ENCODE assay signal across 9 cellular contexts in the genomic region with DNA sequence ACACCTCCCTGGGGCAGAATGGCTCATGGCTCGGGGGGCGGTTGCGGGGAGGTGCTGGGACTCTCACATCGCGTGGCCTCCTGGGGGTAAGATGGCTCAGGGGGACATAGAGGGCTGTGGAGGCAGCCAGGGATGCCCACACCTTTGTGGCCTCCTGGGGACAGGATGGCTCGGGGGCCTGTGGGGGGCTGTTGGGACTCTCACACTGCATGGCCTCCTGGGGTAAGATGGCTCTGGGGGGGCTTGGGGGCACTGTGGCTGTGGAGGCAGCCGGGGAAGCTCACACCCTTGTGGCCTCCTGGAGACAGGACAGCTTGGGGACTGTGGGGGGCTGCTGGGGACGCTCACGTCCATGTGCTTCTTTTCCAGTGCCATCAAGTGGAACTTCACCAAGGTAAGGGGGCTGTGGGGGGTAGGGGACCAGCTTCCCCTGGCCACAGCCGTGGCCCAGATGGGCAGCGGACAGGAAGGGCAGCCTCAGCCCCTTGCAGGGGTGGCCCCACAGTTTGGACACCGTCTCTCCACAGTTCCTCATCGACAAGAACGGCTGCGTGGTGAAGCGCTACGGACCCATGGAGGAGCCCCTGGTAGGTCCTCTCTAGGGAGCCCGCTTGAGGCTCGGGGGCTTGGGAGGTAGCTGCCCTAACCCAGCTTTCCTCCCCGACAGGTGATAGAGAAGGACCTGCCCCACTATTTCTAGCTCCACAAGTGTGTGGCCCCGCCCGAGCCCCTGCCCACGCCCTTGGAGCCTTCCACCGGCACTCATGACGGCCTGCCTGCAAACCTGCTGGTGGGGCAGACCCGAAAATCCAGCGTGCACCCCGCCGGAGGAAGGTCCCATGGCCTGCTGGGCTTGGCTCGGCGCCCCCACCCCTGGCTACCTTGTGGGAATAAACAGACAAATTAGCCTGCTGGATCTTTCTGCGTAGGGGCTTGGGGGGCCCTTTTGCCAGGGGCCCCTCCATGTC. TPM values are rescaled to one million over a fixed set of nuclear protein-coding genes. Genes with fewer than 3 reads are reported as not detected.
DNase-seq lines count a peak whose midpoint lies in the region; ATAC-seq and TF ChIP-seq lines count a peak whose summit lies in the region.
"Had no signal": no experiment of that assay in that cellular context is flagged by ENCODE, and none has a peak within 500 bp of the region (broad histone marks: within the 10 kb centered on the region; RNA-seq: fewer than 3 reads in every experiment).

No MANE protein-coding gene starts in this region.

- H3K27me3 Mint-ChIP-seq in endothelial cell (ENCODE audit: unreplicated experiment): peaks cover 5% of the 10 kb centered on the region

- no peaks in the 10 kb centered on the region for H3K9me3 Mint-ChIP-seq in endothelial cell (ENCODE audit: unreplicated experiment)

- DNase-seq in RWPE2 (ENCODE audit: low spot score) (no peak), endothelial cell (ENCODE audit: low spot score) (no peak), gastrocnemius medialis (no peak), NCI-H1417 treated with DMSO at 0.1 percent for 48 hours (lab: John Stamatoyannopoulos, UW) (no peak)
- DNase-seq: SHP77 had no signal

- H3K4me3 ChIP-seq in RWPE2 (ENCODE audit: severe bottlenecking): no peak overlapping the region
- H3K4me3 ChIP-seq in gastrocnemius medialis: peak overlapping the region in 1 of 4 donors; percentile 69

- TF ChIP-seq POLR2A in GM18951 (IDR thresholded peaks at IDR 0.05; ENCODE audit: extremely low read depth, insufficient read depth, insufficient read length) (peak; percentile 34), gastrocnemius medialis (IDR thresholded peaks at IDR 0.05) (no peak)

- TF ChIP-seq CTCF in RWPE2 (IDR thresholded peaks at IDR 0.05; ENCODE audit: poor library complexity, severe bottlenecking) (no peak), endothelial cell (IDR thresholded peaks at IDR 0.05; ENCODE audit: unreplicated experiment) (no peak), gastrocnemius medialis (IDR thresholded peaks at IDR 0.05 in 4 of 5, conservative IDR thresholded peaks at IDR 0.05 in 1 of 5) (no peak)

- no peaks in the 10 kb centered on the region for H3K9me3 ChIP-seq in RWPE2 (ENCODE audit: severe bottlenecking)
- no peaks in the 10 kb centered on the region for H3K9me3 ChIP-seq in gastrocnemius medialis

- H3K4me3 Mint-ChIP-seq in endothelial cell (ENCODE audit: unreplicated experiment): peak overlapping the region; percentile 71

- in situ Hi-C loops in GM18951 (cut with MboI; ENCODE audit: low sequenced_read_pairs, unreplicated experiment) (loop anchor here (5.0 kb wide), 1 partner anchor 86 kb away; no protein-coding TSS in a partner anchor), gastrocnemius medialis (cut with MboI; ENCODE audit: low sequenced_read_pairs in 4 of 4) (no loop called here)

- peaks cover 21% of the 10 kb centered on the region for H3K4me1 ChIP-seq in RWPE2 (ENCODE audit: insufficient read depth, poor library complexity, severe bottlenecking)
- peaks cover 32 to 34% of the 10 kb centered on the region in 2 donors for H3K4me1 ChIP-seq in gastrocnemius medialis

- ATAC-seq in RWPE2 (ENCODE audit: low read depth) (no peak), gastrocnemius medialis (no peak), HG03135 (IDR thresholded peaks at IDR 0.05; ENCODE audit: unreplicated experiment) (no peak), HG03045 (IDR thresholded peaks at IDR 0.05; ENCODE audit: unreplicated experiment) (no peak), HG03469 (IDR thresholded peaks at IDR 0.05; ENCODE audit: unreplicated experiment) (no peak)

- peaks cover 4% of the 10 kb centered on the region for H3K36me3 Mint-ChIP-seq in endothelial cell (ENCODE audit: low read depth, unreplicated experiment)

- H3K27ac ChIP-seq in RWPE2 (ENCODE audit: poor library complexity, severe bottlenecking): peak overlapping the region; percentile 20
- H3K27ac ChIP-seq in gastrocnemius medialis: peak overlapping the region in 3 of 4 donors; percentile 15 to 100 (median 95)

- H3K4me1 Mint-ChIP-seq in endothelial cell (ENCODE audit: unreplicated experiment): peaks cover 6% of the 10 kb centered on the region

- intact Hi-C loops in gastrocnemius medialis (cut with DNase I; ENCODE audit: low total_unique reads): loop anchor here (2.0 to 10.0 kb wide), 2 partner anchors 135 to 959 kb away; a partner anchor contains a TSS

- no peak overlapping the region for H3K27ac Mint-ChIP-seq in endothelial cell (ENCODE audit: unreplicated experiment)

- peaks cover 44% of the 10 kb centered on the region for H3K36me3 ChIP-seq in RWPE2 (ENCODE audit: low read depth)
- peaks cover 0 to 22% of the 10 kb centered on the region in 2 donors for H3K36me3 ChIP-seq in gastrocnemius medialis

- no peaks in the 10 kb centered on the region for H3K27me3 ChIP-seq in RWPE2 (ENCODE audit: insufficient read depth, poor library complexity, severe bottlenecking)
- H3K27me3 ChIP-seq in gastrocnemius medialis: no peaks in the 10 kb centered on the region

RNA-seq across cellular contexts. Expression of a gene that starts 2.4 kb away (rescaled TPM):
- 330 TPM for total RNA-seq in endothelial cell (ENCODE audit: unreplicated experiment)
- total RNA-seq in gastrocnemius medialis: 100 to 1,000 TPM; 616 to 907 (median 819) TPM

RNA-seq across cellular contexts. Expression of a gene that starts 11.0 kb away (rescaled TPM):
- total RNA-seq in endothelial cell (ENCODE audit: unreplicated experiment): 166 TPM
- 100 to 1,000 TPM; 118 to 263 (median 228) TPM for total RNA-seq in gastrocnemius medialis

RNA-seq across cellular contexts. Expression of a gene that starts 39.2 kb away (rescaled TPM):
- total RNA-seq in endothelial cell (ENCODE audit: unreplicated experiment) (2.4 TPM), gastrocnemius medialis (1 to 10 TPM in 3 of 4 donors, under 1 TPM in 1; 0.83 to 7.6 (median 3.4) TPM)
